18 cellular contexts compared by ENCODE assay signal in genomic region chr13:70188567-70188966, GRCh38.
DNase-seq lines count a peak whose midpoint lies in the region; ATAC-seq and TF ChIP-seq lines count a peak whose summit lies in the region.
"Had no signal": no experiment of that assay in that cellular context is flagged by ENCODE, and none has a peak within 500 bp of the region (broad histone marks: within the 10 kb centered on the region; RNA-seq: fewer than 3 reads in every experiment).

No MANE protein-coding gene starts in this region.

- WGBS in thyroid gland, 2 donors, result 81 to 85% methylated on average over 2 of the region's 2 CpGs
- WGBS in endodermal cell (ENCODE audit: insufficient coverage in 1 of 2, insufficient read length in 1 of 2), 2 experiments, result 100% methylated on average over 1 to 2 of the region's 2 CpGs

- no peak overlapping the region for H3K27ac ChIP-seq in thyroid gland
- H3K27ac ChIP-seq in endodermal cell (ENCODE audit: low read depth, low read length), result no peak overlapping the region
- H3K27ac ChIP-seq: 22Rv1, Peyer's patch had no signal

- no peak overlapping the region for H3K9ac ChIP-seq in endodermal cell (ENCODE audit: extremely low read depth, low read length, poor library complexity, severe bottlenecking)

- H3K4me3 ChIP-seq in thyroid gland (replicated peaks in 1 of 3) (no peak overlapping the region), endodermal cell (ENCODE audit: low read length) (no peak overlapping the region)
- H3K4me3 ChIP-seq: Peyer's patch had no signal

- no peaks in the 10 kb centered on the region for H3K4me1 Mint-ChIP-seq in endodermal cell
- H3K4me1 Mint-ChIP-seq: CD14-positive monocyte, H9 had no signal

- H3K4me1 ChIP-seq in thyroid gland, result no peaks in the 10 kb centered on the region
- H3K4me1 ChIP-seq in endodermal cell (ENCODE audit: control insufficient read depth, insufficient read depth, low read length), result no peaks in the 10 kb centered on the region
- H3K4me1 ChIP-seq: Peyer's patch had no signal

- CTCF ChIA-PET in HEK293T (lab: Yijun Ruan, JAX), result no interaction called here

- no peak for TF ChIP-seq POLR2A in thyroid gland (IDR thresholded peaks at IDR 0.05)

- no peaks in the 10 kb centered on the region for H3K36me3 Mint-ChIP-seq in endodermal cell (ENCODE audit: low read depth)
- H3K36me3 Mint-ChIP-seq: CD14-positive monocyte had no signal

- H3K27me3 ChIP-seq in thyroid gland, result no peaks in the 10 kb centered on the region
- no peaks in the 10 kb centered on the region for H3K27me3 ChIP-seq in endodermal cell (ENCODE audit: control insufficient read depth, insufficient read depth, low read length, poor library complexity, severe bottlenecking)
- H3K27me3 ChIP-seq: Peyer's patch had no signal

- intact Hi-C loops in thyroid gland (cut with DNase I), result no loop called here

- TF ChIP-seq CTCF in thyroid gland (IDR thresholded peaks at IDR 0.05) (no peak), endodermal cell (conservative IDR thresholded peaks at IDR 0.05) (no peak)

- peak; percentile 26 for DNase-seq in DMS 273 (lab: John Stamatoyannopoulos, UW; ENCODE audit: unreplicated experiment)
- no peak for DNase-seq in DMS 273 treated with DMSO at 0.1 percent for 48 hours (lab: John Stamatoyannopoulos, UW)
- DNase-seq in HEK293T (ENCODE audit: extremely low spot score), result no peak
- peak; percentile 2 for DNase-seq in astrocyte of the hippocampus (ENCODE audit: low read depth, low spot score)
- peak; percentile 88 for DNase-seq in kidney glomerular epithelial cell (lab: John Stamatoyannopoulos, UW)
- DNase-seq in thyroid gland, result no peak
- no peak for DNase-seq in endodermal cell
- DNase-seq: H9; KBM-7; NCI-H1105 treated with DMSO at 0.1 percent for 48 hours; NCI-H187 treated with DMSO at 0.1 percent for 48 hours; NCI-H526 treated with DMSO at 0.1 percent for 48 hours; NK-92 treated with Interleukin-12 subunit alpha and Interleukin-12 subunit beta, amount 100 ng/mL, for 24 hours; Peyer's patch; Right ventricle myocardium superior had no signal

- no peaks in the 10 kb centered on the region for H3K9me3 Mint-ChIP-seq in endodermal cell
- H3K9me3 Mint-ChIP-seq: H9 had no signal

- no peaks in the 10 kb centered on the region for H3K27me3 Mint-ChIP-seq in endodermal cell (ENCODE audit: insufficient read depth)

- H3K4me3 Mint-ChIP-seq in endodermal cell, result no peak overlapping the region
- H3K4me3 Mint-ChIP-seq: CD14-positive monocyte, H9 had no signal

- ATAC-seq in HG03439 (IDR thresholded peaks at IDR 0.05; ENCODE audit: unreplicated experiment), result no peak

- H3K9me3 ChIP-seq in thyroid gland (no peaks in the 10 kb centered on the region), endodermal cell (ENCODE audit: control insufficient read depth, low read length) (no peaks in the 10 kb centered on the region)
- H3K9me3 ChIP-seq: Peyer's patch had no signal

- H3K36me3 ChIP-seq in thyroid gland (no peaks in the 10 kb centered on the region), endodermal cell (ENCODE audit: control insufficient read depth, insufficient read depth, low read length) (no peaks in the 10 kb centered on the region)
- H3K36me3 ChIP-seq: Peyer's patch had no signal

- no peak overlapping the region for H3K27ac Mint-ChIP-seq in endodermal cell
- H3K27ac Mint-ChIP-seq: CD14-positive monocyte, H9 had no signal

- POLR2A ChIA-PET in HEK293T (lab: Yijun Ruan, JAX), result no interaction called here

TF ChIP-seq in HEK293T, 16 proteins besides CTCF, POLR2A, EP300 and RAD21:
- no peak for TF ChIP-seq HDGF (IDR thresholded peaks at IDR 0.05; ENCODE audit: borderline replicate concordance)
- no peak for TF ChIP-seq FOXM1 (IDR thresholded peaks at IDR 0.05; ENCODE audit: borderline replicate concordance)
- TF ChIP-seq PKNOX1 (IDR thresholded peaks at IDR 0.05), result peak; percentile 64
- no peak for TF ChIP-seq BHLHE40 (IDR thresholded peaks at IDR 0.05; ENCODE audit: borderline replicate concordance)
- peak; percentile 46 for TF ChIP-seq L3MBTL2 (conservative IDR thresholded peaks at IDR 0.05)
- TF ChIP-seq FOXK2 (IDR thresholded peaks at IDR 0.05), result no peak
- no peak for TF ChIP-seq ELF4 (IDR thresholded peaks at IDR 0.05)
- no peak for TF ChIP-seq CTBP1 (IDR thresholded peaks at IDR 0.05; ENCODE audit: borderline replicate concordance)
- no peak for TF ChIP-seq TARDBP (IDR thresholded peaks at IDR 0.05)
- TF ChIP-seq SUZ12 (IDR thresholded peaks at IDR 0.05), result no peak

Comparison
In these comparisons a context has a peak if more than half of its experiments do, and no peak if none do; other contexts are left out.
1. DNase-seq: peak in DMS 273 (single experiment), astrocyte of the hippocampus (single experiment) and kidney glomerular epithelial cell (single experiment); none in DMS 273 treated with DMSO at 0.1 percent for 48 hours (single experiment), HEK293T (single experiment), thyroid gland (0 of 2) and endodermal cell (single experiment).